Comparison of ENCODE assay signal across 39 cellular contexts in genomic region chr12:65574867-65575266, GRCh38.
"Had no signal": no experiment of that assay in that cellular context is flagged by ENCODE, and none has a peak within 500 bp of the region (broad histone marks: within the 10 kb centered on the region; RNA-seq: fewer than 3 reads in every experiment).

No MANE protein-coding gene starts in this region.

- ATAC-seq: activated CD4-positive, alpha-beta T cell treated with anti-CD3 and anti-CD28 coated beads for 36 hours; activated CD4-positive, CD25-positive, alpha-beta regulatory T cell treated with anti-CD3 and anti-CD28 coated beads, Interleukin-2, amount 50 U/mL, for 24 hours; activated CD8-positive, alpha-beta memory T cell treated with anti-CD3 and anti-CD28 coated beads, Interleukin-2, amount 10 ng/mL, durations not matched to agents 7 days and 5 days; activated CD8-positive, alpha-beta T cell treated with anti-CD3 and anti-CD28 coated beads, Interleukin-2, amount 10 ng/mL, durations not matched to agents 7 days and 5 days; activated naive CD8-positive, alpha-beta T cell treated with anti-CD3 and anti-CD28 coated beads, Interleukin-2, amount 50 U/mL, for 24 hours; WTC11 had no signal

- FAIRE-seq: bronchial epithelial cell had no signal

- H3K36me3 Mint-ChIP-seq: activated CD8-positive, alpha-beta memory T cell treated with anti-CD3 and anti-CD28 coated beads, Interleukin-2, amount 10 ng/mL, durations not matched to agents 7 days and 5 days; activated naive CD4-positive, alpha-beta T cell treated with anti-CD3 and anti-CD28 coated beads, Interleukin-2, amount 10 ng/mL, durations not matched to agents 7 days and 5 days; activated naive CD8-positive, alpha-beta T cell; activated naive CD8-positive, alpha-beta T cell treated with anti-CD3 and anti-CD28 coated beads, Interleukin-2, amount 10 ng/mL, durations not matched to agents 7 days and 5 days; brain; WTC11 had no signal

- DNase-seq: activated CD4-positive, alpha-beta memory T cell treated with anti-CD3 and anti-CD28 coated beads, Interleukin-2, amount 10 ng/mL, durations not matched to agents 7 days and 5 days; activated CD4-positive, alpha-beta T cell treated with anti-CD3 and anti-CD28 coated beads for 1 hour; activated CD4-positive, alpha-beta T cell treated with anti-CD3 and anti-CD28 coated beads for 36 hours; activated CD4-positive, alpha-beta T cell treated with anti-CD3 and anti-CD28 coated beads for 48 hours; activated CD4-positive, alpha-beta T cell treated with anti-CD3 and anti-CD28 coated beads, Interleukin-2, amount 10 ng/mL, durations not matched to agents 7 days and 5 days; activated CD4-positive, alpha-beta T cell treated with anti-CD3 and anti-CD28 coated beads, Interleukin-2, amount 50 U/mL, for 48 hours; activated CD4-positive, CD25-positive, alpha-beta regulatory T cell; activated CD8-positive, alpha-beta memory T cell treated with anti-CD3 and anti-CD28 coated beads for 24 hours; activated CD8-positive, alpha-beta memory T cell treated with anti-CD3 and anti-CD28 coated beads, Interleukin-2, amount 10 ng/mL, durations not matched to agents 7 days and 5 days; activated CD8-positive, alpha-beta memory T cell treated with anti-CD3 and anti-CD28 coated beads, Interleukin-2, amount 50 U/mL, for 48 hours; activated CD8-positive, alpha-beta T cell treated with anti-CD3 and anti-CD28 coated beads, Interleukin-2, amount 10 ng/mL, durations not matched to agents 7 days and 5 days; activated effector memory CD4-positive, alpha-beta T cell treated with Interleukin-2 at 50 U/mL for 16 hours; activated gamma-delta T cell; activated naive CD4-positive, alpha-beta T cell treated with anti-CD3 and anti-CD28 coated beads, Interleukin-2, amount 10 ng/mL, durations not matched to agents 7 days and 5 days; activated naive CD4-positive, alpha-beta T cell treated with Interleukin-2 at 50 U/mL for 16 hours; activated naive CD8-positive, alpha-beta T cell treated with anti-CD3 and anti-CD28 coated beads, Interleukin-2, amount 10 ng/mL, durations not matched to agents 7 days and 5 days; activated naive CD8-positive, alpha-beta T cell treated with anti-CD3 and anti-CD28 coated beads, Interleukin-2, amount 50 U/mL, for 24 hours; activated T-cell treated with anti-CD3 and anti-CD28 coated beads, Interleukin-2, amount 50 U/mL, for 24 hours; activated T-cell treated with anti-CD3 and anti-CD28 coated beads, Interleukin-2, amount 50 U/mL, for 48 hours; amygdala; anterior cingulate cortex; caudate nucleus; SW 1271; T-helper 1 cell; T-helper 2 cell; T-helper 9 cell; WERI-Rb-1 had no signal

- H3K4me3 ChIP-seq: ascending aorta, cardiac muscle cell had no signal

- H3K4me1 ChIP-seq: ascending aorta had no signal

- H3K27ac ChIP-seq: ascending aorta, cardiac muscle cell, WERI-Rb-1 had no signal

- H3K4me3 Mint-ChIP-seq: activated CD4-positive, alpha-beta memory T cell treated with anti-CD3 and anti-CD28 coated beads, Interleukin-2, amount 10 ng/mL, durations not matched to agents 7 days and 5 days; activated CD4-positive, alpha-beta T cell treated with anti-CD3 and anti-CD28 coated beads for 36 hours; activated CD4-positive, alpha-beta T cell treated with anti-CD3 and anti-CD28 coated beads, Interleukin-2, amount 10 ng/mL, durations not matched to agents 7 days and 5 days; activated CD8-positive, alpha-beta memory T cell treated with anti-CD3 and anti-CD28 coated beads, Interleukin-2, amount 10 ng/mL, durations not matched to agents 7 days and 5 days; activated CD8-positive, alpha-beta T cell treated with anti-CD3 and anti-CD28 coated beads, Interleukin-2, amount 10 ng/mL, durations not matched to agents 7 days and 5 days; activated naive CD4-positive, alpha-beta T cell treated with anti-CD3 and anti-CD28 coated beads, Interleukin-2, amount 10 ng/mL, durations not matched to agents 7 days and 5 days; activated naive CD4-positive, alpha-beta T cell treated with anti-CD3 and anti-CD28 coated beads, Interleukin-2, amount 50 U/mL, for 24 hours; activated naive CD8-positive, alpha-beta T cell; activated naive CD8-positive, alpha-beta T cell treated with anti-CD3 and anti-CD28 coated beads, Interleukin-2, amount 10 ng/mL, durations not matched to agents 7 days and 5 days; activated naive CD8-positive, alpha-beta T cell treated with anti-CD3 and anti-CD28 coated beads, Interleukin-2, amount 50 U/mL, for 24 hours; activated T-cell treated with anti-CD3 and anti-CD28 coated beads, Interleukin-2, amount 50 U/mL, for 24 hours; brain; central memory CD8-positive, alpha-beta T cell; T-helper 1 cell treated with Interleukin-12 subunit alpha and Interleukin-12 subunit beta and Interleukin-4 antibody, amounts not matched to agents 30 μg/mL and 1 μg/mL, for 36 hours; T-helper 2 cell treated with Interferon-gamma antibody and Interleukin-4, amounts not matched to agents 5 μg/mL and 100 μg/mL, for 36 hours; WTC11 had no signal

- H3K27me3 ChIP-seq: ascending aorta, cardiac muscle cell had no signal

- H3K4me1 Mint-ChIP-seq: activated CD4-positive, alpha-beta memory T cell treated with anti-CD3 and anti-CD28 coated beads, Interleukin-2, amount 10 ng/mL, durations not matched to agents 7 days and 5 days; activated CD4-positive, alpha-beta T cell treated with anti-CD3 and anti-CD28 coated beads for 36 hours; activated CD4-positive, alpha-beta T cell treated with anti-CD3 and anti-CD28 coated beads, Interleukin-2, amount 10 ng/mL, durations not matched to agents 7 days and 5 days; activated CD8-positive, alpha-beta memory T cell treated with anti-CD3 and anti-CD28 coated beads, Interleukin-2, amount 10 ng/mL, durations not matched to agents 7 days and 5 days; activated naive CD4-positive, alpha-beta T cell treated with anti-CD3 and anti-CD28 coated beads, Interleukin-2, amount 10 ng/mL, durations not matched to agents 7 days and 5 days; activated naive CD4-positive, alpha-beta T cell treated with anti-CD3 and anti-CD28 coated beads, Interleukin-2, amount 50 U/mL, for 24 hours; activated naive CD8-positive, alpha-beta T cell treated with anti-CD3 and anti-CD28 coated beads, Interleukin-2, amount 10 ng/mL, durations not matched to agents 7 days and 5 days; activated naive CD8-positive, alpha-beta T cell treated with anti-CD3 and anti-CD28 coated beads, Interleukin-2, amount 50 U/mL, for 24 hours; brain; central memory CD8-positive, alpha-beta T cell; WTC11 had no signal

- H3K36me3 ChIP-seq: ascending aorta, cardiac muscle cell, WERI-Rb-1 had no signal

- H3K27ac Mint-ChIP-seq: activated CD4-positive, alpha-beta memory T cell treated with anti-CD3 and anti-CD28 coated beads, Interleukin-2, amount 10 ng/mL, durations not matched to agents 7 days and 5 days; activated CD4-positive, alpha-beta T cell treated with anti-CD3 and anti-CD28 coated beads for 36 hours; activated CD4-positive, alpha-beta T cell treated with anti-CD3 and anti-CD28 coated beads, Interleukin-2, amount 10 ng/mL, durations not matched to agents 7 days and 5 days; activated CD8-positive, alpha-beta memory T cell treated with anti-CD3 and anti-CD28 coated beads, Interleukin-2, amount 10 ng/mL, durations not matched to agents 7 days and 5 days; activated CD8-positive, alpha-beta T cell treated with anti-CD3 and anti-CD28 coated beads, Interleukin-2, amount 10 ng/mL, durations not matched to agents 7 days and 5 days; activated naive CD4-positive, alpha-beta T cell treated with anti-CD3 and anti-CD28 coated beads, Interleukin-2, amount 10 ng/mL, durations not matched to agents 7 days and 5 days; activated naive CD4-positive, alpha-beta T cell treated with anti-CD3 and anti-CD28 coated beads, Interleukin-2, amount 50 U/mL, for 24 hours; activated naive CD8-positive, alpha-beta T cell; activated naive CD8-positive, alpha-beta T cell treated with anti-CD3 and anti-CD28 coated beads, Interleukin-2, amount 10 ng/mL, durations not matched to agents 7 days and 5 days; activated naive CD8-positive, alpha-beta T cell treated with anti-CD3 and anti-CD28 coated beads, Interleukin-2, amount 50 U/mL, for 24 hours; activated T-cell treated with anti-CD3 and anti-CD28 coated beads, Interleukin-2, amount 50 U/mL, for 24 hours; activated T-helper 2 cell treated with anti-CD3 and anti-CD28 coated beads, Interferon-gamma antibody, Interleukin-2, Interleukin-4, amounts not matched to agents 10 μg/mL and 5 μg/mL and 100 μg/mL, durations not matched to agents 14 hours and 24 hours and 36 hours; brain; T-helper 1 cell treated with Interleukin-12 subunit alpha and Interleukin-12 subunit beta and Interleukin-4 antibody, amounts not matched to agents 30 μg/mL and 1 μg/mL, for 36 hours; T-helper 2 cell treated with Interferon-gamma antibody and Interleukin-4, amounts not matched to agents 5 μg/mL and 100 μg/mL, for 36 hours; WTC11 had no signal

- H3K27me3 Mint-ChIP-seq: activated CD4-positive, alpha-beta memory T cell treated with anti-CD3 and anti-CD28 coated beads, Interleukin-2, amount 10 ng/mL, durations not matched to agents 7 days and 5 days; activated CD4-positive, alpha-beta T cell treated with anti-CD3 and anti-CD28 coated beads, Interleukin-2, amount 10 ng/mL, durations not matched to agents 7 days and 5 days; activated CD8-positive, alpha-beta memory T cell treated with anti-CD3 and anti-CD28 coated beads, Interleukin-2, amount 10 ng/mL, durations not matched to agents 7 days and 5 days; activated naive CD4-positive, alpha-beta T cell treated with anti-CD3 and anti-CD28 coated beads, Interleukin-2, amount 10 ng/mL, durations not matched to agents 7 days and 5 days; activated naive CD8-positive, alpha-beta T cell treated with anti-CD3 and anti-CD28 coated beads, Interleukin-2, amount 10 ng/mL, durations not matched to agents 7 days and 5 days had no signal
